In the genomic region with DNA sequence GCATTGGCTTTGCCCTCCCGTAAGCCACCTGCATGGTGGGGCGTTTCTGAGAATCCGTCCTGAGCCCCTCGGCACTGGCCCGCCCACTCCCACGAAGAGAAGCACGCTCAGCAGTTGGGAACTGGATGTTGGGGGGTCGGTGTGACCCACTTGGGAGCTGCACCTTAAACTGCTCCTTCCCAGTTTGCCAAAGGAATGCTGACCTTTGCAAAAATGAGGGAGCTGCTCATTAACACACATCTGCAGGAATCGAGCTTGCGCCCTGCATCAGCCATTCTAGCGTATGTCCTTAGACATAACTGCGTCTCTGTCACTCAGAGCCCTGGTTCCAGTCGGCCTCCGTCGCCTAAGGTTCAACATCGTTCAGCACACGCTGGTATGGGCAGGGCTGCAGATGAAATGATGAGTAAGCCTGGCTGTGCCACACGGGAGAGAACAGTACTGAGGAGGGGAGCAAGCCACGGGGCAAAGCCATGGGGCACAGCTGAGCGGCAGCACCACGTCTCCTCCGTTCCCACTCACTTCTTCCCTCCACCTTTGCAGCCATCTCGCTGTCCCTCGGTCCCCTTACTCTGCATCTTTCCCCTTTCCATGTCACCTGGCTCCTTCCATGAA, we compare ENCODE assay signal across 17 cellular contexts. TPM values are rescaled to one million over a fixed set of nuclear protein-coding genes. Genes with fewer than 3 reads are reported as not detected.
DNase-seq lines count a peak whose midpoint lies in the region; ATAC-seq, FAIRE-seq and TF ChIP-seq lines count a peak whose summit lies in the region.
"Had no signal": no experiment of that assay in that cellular context is flagged by ENCODE, and none has a peak within 500 bp of the region (broad histone marks: within the 10 kb centered on the region; RNA-seq: fewer than 3 reads in every experiment).

No MANE protein-coding gene starts in this region.

- H3K27me3 Mint-ChIP-seq in Calu3 (ENCODE audit: unreplicated experiment), result peaks cover 32% of the 10 kb centered on the region

- H3K27ac Mint-ChIP-seq in stimulated activated effector memory CD8-positive, alpha-beta T cell treated with anti-CD3 and anti-CD28 coated beads, Interleukin-12 subunit alpha, Interleukin-12 subunit beta, amount 100 ng/mL, for 72 hours, result peak overlapping the region; percentile 66
- no peak overlapping the region for H3K27ac Mint-ChIP-seq in Calu3 (ENCODE audit: unreplicated experiment)
- H3K27ac Mint-ChIP-seq: CD4-positive, alpha-beta T cell had no signal

- H4K91ac ChIP-seq in mesenchymal stem cell (ENCODE audit: low read length), result no peak overlapping the region

- H2AFZ ChIP-seq in GM23248, result no peak overlapping the region
- 0 out of 2 replicates have a peak overlapping the region, but pooled peaks have one; percentile 70 for H2AFZ ChIP-seq in SK-N-SH (ENCODE audit: low read depth)
- H2AFZ ChIP-seq in mesenchymal stem cell (ENCODE audit: low read depth, low read length), result no peak overlapping the region
- H2AFZ ChIP-seq: parathyroid adenoma had no signal

- H2BK15ac ChIP-seq in mesenchymal stem cell (ENCODE audit: low read depth, poor library complexity, severe bottlenecking), result no peak overlapping the region

- H3K4me2 ChIP-seq in GM23248 (ENCODE audit: unreplicated experiment) (no peak overlapping the region), SK-N-SH (peak overlapping the region; percentile 42), mesenchymal stem cell (ENCODE audit: low read length, poor library complexity, severe bottlenecking) (no peak overlapping the region)

- no peak overlapping the region for H3K23ac ChIP-seq in mesenchymal stem cell (ENCODE audit: low read length in 2 of 2)

- H3K27me3 ChIP-seq in GM23248 (replicated peaks; ENCODE audit: insufficient read depth), result no peaks in the 10 kb centered on the region
- no peaks in the 10 kb centered on the region for H3K27me3 ChIP-seq in SK-N-SH (ENCODE audit: insufficient read depth)
- H3K27me3 ChIP-seq in mesenchymal stem cell (ENCODE audit: control insufficient read depth in 1 of 2, insufficient read depth in 1 of 2, low read length in 2 of 2), result peaks cover 0 to 2% of the 10 kb centered on the region in 2 experiments

- CTCF ChIA-PET in SK-N-SH (lab: Yijun Ruan, JAX), result interaction anchor here (0.8 to 3.7 kb wide), 6 partner anchors 10 to 200 kb away, joined by 3 to 18 read pairs (median 6); no protein-coding TSS in a partner anchor
- CTCF ChIA-PET in Calu3 (lab: Charles Lee), result interaction anchor here (0.6 kb wide), 1 partner anchor 10 kb away, joined by 3 read pairs; no protein-coding TSS in a partner anchor

- in situ Hi-C loops in GM23248 (cut with MboI) (no loop called here), GM13977 (cut with MboI; ENCODE audit: low pct_unique_long_range_greater_than_20kb, low sequenced_read_pairs, unreplicated experiment) (no loop called here)

- TF ChIP-seq EP300 in SK-N-SH (IDR thresholded peaks at IDR 0.05; ENCODE audit: borderline replicate concordance in 1 of 2, low read depth in 1 of 2, low read length in 1 of 2), result no peak

- no peak overlapping the region for H2BK5ac ChIP-seq in mesenchymal stem cell (ENCODE audit: low read depth, low read length, poor library complexity, severe bottlenecking)

- H3K9ac ChIP-seq in GM23248, result no peak overlapping the region
- H3K9ac ChIP-seq in SK-N-SH, result 0 out of 2 replicates have a peak overlapping the region, but pooled peaks have one; percentile 34
- peak overlapping the region; percentile 45 for H3K9ac ChIP-seq in mesenchymal stem cell (ENCODE audit: low read length)
- H3K9ac ChIP-seq: parathyroid adenoma had no signal

- TF ChIP-seq CTCF in SK-N-SH (IDR thresholded peaks at IDR 0.05) (no peak), Calu3 (IDR thresholded peaks at IDR 0.05; ENCODE audit: unreplicated experiment) (no peak), GM13977 (IDR thresholded peaks at IDR 0.05; ENCODE audit: extremely low read depth, insufficient read depth, missing control alignments) (no peak)

- no peak overlapping the region for H3K4ac ChIP-seq in mesenchymal stem cell (ENCODE audit: low read depth in 1 of 2, low read length in 2 of 2)

- 76 to 80% methylated on average over 23 to 24 of the region's 24 CpGs for WGBS in GM23248 (ENCODE audit: low coverage in 1 of 2, low lambda C conversion rate in 2 of 2, missing lambda C conversion rate in 2 of 2), 2 experiments
- WGBS in SK-N-SH (ENCODE audit: low lambda C conversion rate), result 75% methylated on average over 17 of the region's 24 CpGs
- 90% methylated on average over 24 of the region's 24 CpGs for WGBS in mesenchymal stem cell

- H3K4me3 Mint-ChIP-seq in stimulated activated effector memory CD8-positive, alpha-beta T cell treated with anti-CD3 and anti-CD28 coated beads, Interleukin-12 subunit alpha, Interleukin-12 subunit beta, amount 100 ng/mL, for 72 hours, result peak overlapping the region; percentile 52
- no peak overlapping the region for H3K4me3 Mint-ChIP-seq in Calu3 (ENCODE audit: low read depth, unreplicated experiment)
- H3K4me3 Mint-ChIP-seq: CD4-positive, alpha-beta T cell had no signal

- H3K79me2 ChIP-seq in GM23248 (ENCODE audit: insufficient read depth) (no peaks in the 10 kb centered on the region), SK-N-SH (ENCODE audit: insufficient read depth) (no peaks in the 10 kb centered on the region)
- H3K79me2 ChIP-seq: parathyroid adenoma had no signal

- H3K4me1 Mint-ChIP-seq in stimulated activated effector memory CD8-positive, alpha-beta T cell treated with anti-CD3 and anti-CD28 coated beads, Interleukin-12 subunit alpha, Interleukin-12 subunit beta, amount 100 ng/mL, for 72 hours, result peaks cover 69% of the 10 kb centered on the region
- H3K4me1 Mint-ChIP-seq in Calu3 (ENCODE audit: low read depth, unreplicated experiment), result no peaks in the 10 kb centered on the region

- no peak overlapping the region for H4K8ac ChIP-seq in mesenchymal stem cell (ENCODE audit: low read length)

- H2AK5ac ChIP-seq in mesenchymal stem cell (ENCODE audit: low read length, severe bottlenecking), result no peak overlapping the region

- no peaks in the 10 kb centered on the region for H3K9me3 Mint-ChIP-seq in stimulated activated effector memory CD8-positive, alpha-beta T cell treated with anti-CD3 and anti-CD28 coated beads, Interleukin-12 subunit alpha, Interleukin-12 subunit beta, amount 100 ng/mL, for 72 hours
- no peaks in the 10 kb centered on the region for H3K9me3 Mint-ChIP-seq in Calu3 (ENCODE audit: low read depth, unreplicated experiment)
- H3K9me3 Mint-ChIP-seq: CD4-positive, alpha-beta T cell had no signal

- H2BK120ac ChIP-seq in mesenchymal stem cell (ENCODE audit: low read depth, low read length), result no peak overlapping the region

- no peak overlapping the region for H3K4me3 ChIP-seq in GM23248
- H3K4me3 ChIP-seq in SK-N-SH (ENCODE audit: low read depth in 2 of 2, low read length in 1 of 2), result no peak overlapping the region
- H3K4me3 ChIP-seq in mesenchymal stem cell (ENCODE audit: insufficient read depth in 1 of 2, low read depth in 1 of 2, low read length in 2 of 2), result no peak overlapping the region

- no peak for ATAC-seq in stimulated activated effector memory CD8-positive, alpha-beta T cell treated with anti-CD3 and anti-CD28 coated beads, Interleukin-12 subunit alpha, Interleukin-12 subunit beta, amount 100 ng/mL, for 72 hours
- ATAC-seq in HG03520 (IDR thresholded peaks at IDR 0.05; ENCODE audit: unreplicated experiment), result no peak

- peaks cover 33% of the 10 kb centered on the region for H3F3A ChIP-seq in GM23248 (ENCODE audit: insufficient read depth)
- peaks cover 11% of the 10 kb centered on the region for H3F3A ChIP-seq in SK-N-SH (replicated peaks; ENCODE audit: insufficient read depth)

- no peak overlapping the region for H3K27ac ChIP-seq in GM23248
- peak overlapping the region in 1 of 2 experiments; percentile 35; a peak in 1 of 4 replicates for H3K27ac ChIP-seq in SK-N-SH (ENCODE audit: low read depth in 2 of 2, low read length in 1 of 2)
- H3K27ac ChIP-seq in mesenchymal stem cell (ENCODE audit: low read length, poor library complexity, severe bottlenecking), result no peak overlapping the region
- H3K27ac ChIP-seq: parathyroid adenoma had no signal

- H3K18ac ChIP-seq in mesenchymal stem cell (ENCODE audit: low read depth in 1 of 2, low read length in 2 of 2), result no peak overlapping the region

- H3K9me2 ChIP-seq in GM23248 (ENCODE audit: insufficient read depth) (no peaks in the 10 kb centered on the region), SK-N-SH (no peaks in the 10 kb centered on the region)

- no TSS peak for BruUV-seq in Calu3 (replicated peaks; lab: Mats Ljungman, UMichigan)

- DNase-seq in GM23248 (peak; percentile 34), SK-N-SH (no peak), mesenchymal stem cell (no peak), Calu3 (no peak), urothelium cell line (ENCODE audit: low spot score) (no peak), GM13977 (ENCODE audit: low spot score) (no peak)
- no peak for DNase-seq in stimulated activated effector memory CD8-positive, alpha-beta T cell treated with anti-CD3 and anti-CD28 coated beads, Interleukin-12 subunit alpha, Interleukin-12 subunit beta, amount 100 ng/mL, for 72 hours (ENCODE audit: low spot score in 2 of 2)
- DNase-seq: activated CD4-positive, alpha-beta T cell treated with anti-CD3 and anti-CD28 coated beads, Interleukin-2, amount 50 U/mL, for 4 hours; activated effector memory CD4-positive, alpha-beta T cell treated with Interleukin-2 at 50 U/mL for 16 hours; CD4-positive, alpha-beta T cell; effector CD8-positive, alpha-beta T cell; GF-D8; mammary epithelial cell; NCI-H1694; T-helper 9 cell had no signal

- H3K36me3 ChIP-seq in GM23248 (ENCODE audit: low read depth), result no peaks in the 10 kb centered on the region
- H3K36me3 ChIP-seq in SK-N-SH (replicated peaks in 1 of 2; ENCODE audit: control insufficient read depth in 1 of 2, insufficient read depth in 2 of 2, low read length in 1 of 2), result no peaks in the 10 kb centered on the region
- H3K36me3 ChIP-seq in mesenchymal stem cell (ENCODE audit: control insufficient read depth in 1 of 2, insufficient read depth in 2 of 2, low read depth in 1 of 2, low read length in 2 of 2), result no peaks in the 10 kb centered on the region

- peaks cover 18% of the 10 kb centered on the region for H3K4me1 ChIP-seq in GM23248 (ENCODE audit: insufficient read depth)
- H3K4me1 ChIP-seq in SK-N-SH (ENCODE audit: control insufficient read depth in 1 of 2, insufficient read depth in 2 of 2, low read depth in 1 of 2, low read length in 1 of 2), result peaks cover 14 to 27% of the 10 kb centered on the region in 2 experiments; a peak in 3 of 4 replicates
- H3K4me1 ChIP-seq in mesenchymal stem cell (ENCODE audit: control insufficient read depth, insufficient read depth, low read depth, low read length), result peaks cover 14% of the 10 kb centered on the region
- H3K4me1 ChIP-seq: parathyroid adenoma had no signal

- no peak overlapping the region for H3K14ac ChIP-seq in mesenchymal stem cell (ENCODE audit: low read length in 2 of 2)

- peaks cover 1% of the 10 kb centered on the region for H3K79me1 ChIP-seq in mesenchymal stem cell (replicated peaks; ENCODE audit: low read length, poor library complexity, severe bottlenecking)

- TF ChIP-seq RAD21 in SK-N-SH (IDR thresholded peaks at IDR 0.05; ENCODE audit: low read length), result no peak

- FAIRE-seq in urothelium cell line (lab: Jason Lieb, UNC), result no peak

- H3K9me3 ChIP-seq in GM23248 (ENCODE audit: low read depth), result no peaks in the 10 kb centered on the region
- H3K9me3 ChIP-seq in SK-N-SH, result no peaks in the 10 kb centered on the region
- no peaks in the 10 kb centered on the region for H3K9me3 ChIP-seq in mesenchymal stem cell (ENCODE audit: control insufficient read depth, low read length)

- H3K36me3 Mint-ChIP-seq in stimulated activated effector memory CD8-positive, alpha-beta T cell treated with anti-CD3 and anti-CD28 coated beads, Interleukin-12 subunit alpha, Interleukin-12 subunit beta, amount 100 ng/mL, for 72 hours, result no peaks in the 10 kb centered on the region
- H3K36me3 Mint-ChIP-seq in Calu3 (ENCODE audit: insufficient read depth, unreplicated experiment), result no peaks in the 10 kb centered on the region

- POLR2A ChIA-PET in SK-N-SH (lab: Yijun Ruan, JAX), result no interaction called here

- intact Hi-C loops in Calu3 (cut with micrococcal nuclease; ENCODE audit: unreplicated experiment), result no loop called here

- H4K20me1 ChIP-seq in GM23248 (ENCODE audit: insufficient read depth), result no peaks in the 10 kb centered on the region
- no peaks in the 10 kb centered on the region for H4K20me1 ChIP-seq in SK-N-SH (ENCODE audit: insufficient read depth)

- no peak overlapping the region for H2BK12ac ChIP-seq in mesenchymal stem cell (ENCODE audit: low read length in 2 of 2)

RNA-seq across cellular contexts. Expression of a gene that starts 28.8 kb away (rescaled TPM):
- total RNA-seq in GM23248 (2014; rRNA removed; shearing (Covaris generic)), result 32.2 and 33.0 TPM in 2 replicates
- polyA plus RNA-seq in GM23248 (2016; fragmentation: Nextera tagmentation; extraction: Ambion mirVana) (4.7 and 5.7 TPM in 2 replicates), SK-N-SH (2012; rRNA removed) (40.6 and 52.9 TPM in 2 replicates)
- polyA plus RNA-seq in SK-N-SH (2012; cell fraction: cytosol; rRNA removed), result 30.8 and 37.3 TPM in 2 replicates
- 21.5 and 23.7 TPM in 2 replicates for polyA plus RNA-seq in SK-N-SH (2012; cell fraction: nucleus; rRNA removed)
- polyA plus RNA-seq in mesenchymal stem cell (2013, experiment 1 of 2), result 38.8 TPM
- polyA plus RNA-seq in mesenchymal stem cell (2013, experiment 2 of 2), result 37.7 TPM
- total RNA-seq in Calu3 (2022), result 14.4 and 16.1 TPM in 2 replicates
